In the genomic region with DNA sequence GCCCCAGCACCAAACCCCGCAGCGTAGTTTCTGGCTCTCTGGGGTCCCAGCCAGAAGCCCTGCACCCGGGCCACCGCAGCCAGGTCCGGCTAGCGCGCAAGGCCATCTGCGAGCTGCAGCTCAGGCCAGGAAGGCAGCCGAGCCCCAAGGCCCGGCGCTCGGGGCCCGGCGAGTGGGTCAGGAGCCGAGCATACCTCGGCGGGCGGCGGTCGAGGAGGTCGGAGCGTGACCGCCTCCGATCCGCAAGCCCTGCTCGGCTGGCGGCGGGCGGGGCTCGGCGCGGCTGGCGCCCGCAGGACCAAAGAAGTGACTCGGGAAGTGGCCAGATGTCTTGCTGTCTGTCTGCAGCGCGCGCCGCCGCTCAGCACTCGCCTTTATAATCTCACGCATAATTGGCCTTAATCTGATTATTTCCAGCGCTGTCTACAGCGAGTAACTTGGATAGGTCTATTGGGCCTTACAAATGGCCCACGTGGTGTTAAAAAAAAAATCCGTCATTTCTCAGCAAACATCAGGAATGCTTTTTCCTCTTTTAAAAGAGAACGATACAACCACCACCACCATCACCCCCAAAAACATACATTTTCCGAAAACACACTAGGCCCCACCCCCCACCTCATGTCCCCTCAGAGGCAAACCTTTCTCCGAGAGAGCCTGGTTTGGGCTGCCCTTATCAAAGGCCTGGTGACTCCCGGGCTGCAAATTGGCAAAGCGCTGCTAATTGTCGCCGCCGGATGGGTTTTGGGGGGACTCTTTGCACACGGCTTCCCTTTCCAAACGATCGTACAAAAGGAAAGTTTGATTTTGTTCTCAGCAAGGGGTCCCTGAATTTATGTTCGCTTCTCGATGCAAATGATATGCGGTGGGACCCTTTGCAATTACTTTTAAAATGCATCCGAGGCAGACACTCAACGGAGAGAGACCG, we compare ENCODE assay signal across 17 cellular contexts. TPM values are rescaled to one million over a fixed set of nuclear protein-coding genes. Genes with fewer than 3 reads are reported as not detected.
DNase-seq lines count a peak whose midpoint lies in the region; ATAC-seq and TF ChIP-seq lines count a peak whose summit lies in the region.
"Had no signal": no experiment of that assay in that cellular context is flagged by ENCODE, and none has a peak within 500 bp of the region (broad histone marks: within the 10 kb centered on the region; RNA-seq: fewer than 3 reads in every experiment).

A gene (minus strand): TSS at position 349 of the 925 bp plus-strand sequence. CDS start 649 bp downstream, outside the sequence.

- H3K23me2 ChIP-seq in H9 (ENCODE audit: insufficient read length, low read depth, low read length, poor library complexity, severe bottlenecking): peaks cover 26% of the 10 kb centered on the region

- peaks cover 22 to 30% of the 10 kb centered on the region in 2 experiments for H3K4me1 Mint-ChIP-seq in H9
- peaks cover 31% of the 10 kb centered on the region for H3K4me1 Mint-ChIP-seq in dendritic cell treated with granulocyte-macrophage colony-stimulating factor and Interleukin-4, amounts not matched to agents 40 ng/mL and 50 ng/mL, for 4 days (ENCODE audit: low read depth)
- H3K4me1 Mint-ChIP-seq in neural crest cell: peaks cover 17% of the 10 kb centered on the region

- H2BK15ac ChIP-seq in H9 (ENCODE audit: low read depth, low read length): no peak within 1 kb of the TSS

- peaks cover 0 to 3% of the 10 kb centered on the region in 2 experiments; a peak in 1 of 5 replicates for H3K9me3 Mint-ChIP-seq in H9
- no peaks in the 10 kb centered on the region for H3K9me3 Mint-ChIP-seq in dendritic cell treated with granulocyte-macrophage colony-stimulating factor and Interleukin-4, amounts not matched to agents 40 ng/mL and 50 ng/mL, for 4 days
- no peaks in the 10 kb centered on the region for H3K9me3 Mint-ChIP-seq in neural crest cell
- H3K9me3 Mint-ChIP-seq: activated CD8-positive, alpha-beta T cell treated with anti-CD3 and anti-CD28 coated beads for 36 hours; activated naive CD4-positive, alpha-beta T cell treated with anti-CD3 and anti-CD28 coated beads for 36 hours; mesothelial cell of epicardium had no signal

- DNase-seq in BE2C (peak; percentile 76), H9 (no peak), neural crest cell (ENCODE audit: low read depth, low spot score) (no peak), NCI-H2107 treated with DMSO at 0.1 percent for 48 hours (lab: John Stamatoyannopoulos, UW; ENCODE audit: unreplicated experiment) (no peak), GM20000 (ENCODE audit: low spot score) (no peak)
- DNase-seq: activated CD8-positive, alpha-beta T cell treated with anti-CD3 and anti-CD28 coated beads for 36 hours; activated naive CD4-positive, alpha-beta T cell treated with anti-CD3 and anti-CD28 coated beads for 36 hours; NCI-H226; T-helper 9 cell had no signal

- no peak for ATAC-seq in HG02798 (IDR thresholded peaks at IDR 0.05; ENCODE audit: poor library complexity, unreplicated experiment)
- ATAC-seq in HG03196 (IDR thresholded peaks at IDR 0.05; ENCODE audit: unreplicated experiment): no peak
- ATAC-seq: activated CD8-positive, alpha-beta T cell treated with anti-CD3 and anti-CD28 coated beads for 36 hours had no signal

- no peak within 1 kb of the TSS for H2BK5ac ChIP-seq in H9 (ENCODE audit: insufficient read length, low read length)

- no peaks in the 10 kb centered on the region for H3K79me1 ChIP-seq in H9 (ENCODE audit: insufficient read depth, low read depth, low read length, poor library complexity, severe bottlenecking)

- H3K79me2 ChIP-seq in H9 (ENCODE audit: insufficient read depth, low read length): no peaks in the 10 kb centered on the region

- no peak within 1 kb of the TSS for H4K5ac ChIP-seq in H9 (ENCODE audit: insufficient read length, low read depth, low read length)

- no peak within 1 kb of the TSS for H2AK5ac ChIP-seq in H9 (ENCODE audit: insufficient read length, low read length)

- no peak within 1 kb of the TSS for H3T11ph ChIP-seq in H9 (ENCODE audit: low read length)

- peak within 1 kb of the TSS; percentile 80 for H3K4me2 ChIP-seq in H9 (ENCODE audit: insufficient read depth, insufficient read length, low read length)

- no peak within 1 kb of the TSS for H2AFZ ChIP-seq in H9 (ENCODE audit: low read length)

- H3K27ac Mint-ChIP-seq in H9: no peak within 1 kb of the TSS
- H3K27ac Mint-ChIP-seq in dendritic cell treated with granulocyte-macrophage colony-stimulating factor and Interleukin-4, amounts not matched to agents 40 ng/mL and 50 ng/mL, for 4 days: no peak within 1 kb of the TSS
- H3K27ac Mint-ChIP-seq in neural crest cell (ENCODE audit: unreplicated experiment): no peak within 1 kb of the TSS
- H3K27ac Mint-ChIP-seq: activated CD8-positive, alpha-beta T cell treated with anti-CD3 and anti-CD28 coated beads for 36 hours; activated naive CD4-positive, alpha-beta T cell treated with anti-CD3 and anti-CD28 coated beads for 36 hours; mesothelial cell of epicardium had no signal

- no peak within 1 kb of the TSS for H2BK120ac ChIP-seq in H9 (ENCODE audit: low read depth, low read length, poor library complexity, severe bottlenecking)

- H3K9ac ChIP-seq in H9 (ENCODE audit: extremely low read depth, insufficient read length, low read length): no peak within 1 kb of the TSS

- H2BK12ac ChIP-seq in H9 (ENCODE audit: insufficient read length, low read depth, low read length): no peak within 1 kb of the TSS

- peaks cover 98% of the 10 kb centered on the region for H3K27me3 Mint-ChIP-seq in H9 (ENCODE audit: low read depth)
- H3K27me3 Mint-ChIP-seq in dendritic cell treated with granulocyte-macrophage colony-stimulating factor and Interleukin-4, amounts not matched to agents 40 ng/mL and 50 ng/mL, for 4 days: peaks cover 91% of the 10 kb centered on the region
- peaks cover 97% of the 10 kb centered on the region for H3K27me3 Mint-ChIP-seq in neural crest cell (ENCODE audit: low read depth)

- no peaks in the 10 kb centered on the region for H3K36me3 ChIP-seq in BE2C
- H3K36me3 ChIP-seq: cardiac muscle cell had no signal

- H3K36me3 Mint-ChIP-seq in H9 (ENCODE audit: insufficient read depth in 1 of 3, low read depth in 3 of 3) (no peaks in the 10 kb centered on the region; a peak in 1 of 7 replicates), neural crest cell (ENCODE audit: low read depth) (no peaks in the 10 kb centered on the region)
- H3K36me3 Mint-ChIP-seq in dendritic cell treated with granulocyte-macrophage colony-stimulating factor and Interleukin-4, amounts not matched to agents 40 ng/mL and 50 ng/mL, for 4 days (ENCODE audit: low read depth): no peaks in the 10 kb centered on the region
- H3K36me3 Mint-ChIP-seq: mesothelial cell of epicardium had no signal

- no peak within 1 kb of the TSS for H4K91ac ChIP-seq in H9 (ENCODE audit: insufficient read length, low read depth, low read length)

- H3K27me3 ChIP-seq in BE2C: peaks cover 84% of the 10 kb centered on the region
- peaks cover 55% of the 10 kb centered on the region for H3K27me3 ChIP-seq in H9 (ENCODE audit: insufficient read depth, low read length)

- no peak within 1 kb of the TSS for H3K18ac ChIP-seq in H9 (ENCODE audit: insufficient read length, low read depth, low read length)

- H3K4me3 Mint-ChIP-seq in H9: peak within 1 kb of the TSS; percentile 64 to 84
- H3K4me3 Mint-ChIP-seq in dendritic cell treated with granulocyte-macrophage colony-stimulating factor and Interleukin-4, amounts not matched to agents 40 ng/mL and 50 ng/mL, for 4 days: peak within 1 kb of the TSS; percentile 30
- H3K4me3 Mint-ChIP-seq in neural crest cell: peak within 1 kb of the TSS; percentile 78
- H3K4me3 Mint-ChIP-seq: activated CD8-positive, alpha-beta T cell treated with anti-CD3 and anti-CD28 coated beads for 36 hours; activated naive CD4-positive, alpha-beta T cell treated with anti-CD3 and anti-CD28 coated beads for 36 hours; mesothelial cell of epicardium had no signal

- H2BK20ac ChIP-seq in H9 (ENCODE audit: low read depth, low read length, poor library complexity, severe bottlenecking): no peak within 1 kb of the TSS

- H3K4me1 ChIP-seq in BE2C: peaks cover 2% of the 10 kb centered on the region; the same call in 1 of the 2 replicates
- no peaks in the 10 kb centered on the region for H3K4me1 ChIP-seq in H9 (ENCODE audit: insufficient read depth, low read length)

- TF ChIP-seq CTCF in BE2C (IDR thresholded peaks at IDR 0.05; ENCODE audit: low read depth, low read length) (no peak), H9 (conservative IDR thresholded peaks at IDR 0.05) (no peak), neural crest cell (conservative IDR thresholded peaks at IDR 0.05) (no peak), GM20000 (IDR thresholded peaks at IDR 0.05; ENCODE audit: extremely low read depth, missing control alignments) (no peak)

- H4K20me1 ChIP-seq in H9 (ENCODE audit: control insufficient read depth, insufficient read depth, insufficient read length): no peaks in the 10 kb centered on the region

- intact Hi-C loops in dendritic cell treated with granulocyte-macrophage colony-stimulating factor and Interleukin-4, amounts not matched to agents 40 ng/mL and 50 ng/mL, for 4 days (cut with micrococcal nuclease): loop anchor here (5.0 kb wide), 1 partner anchor 34 kb away; no protein-coding TSS in a partner anchor

- no peak within 1 kb of the TSS for H4K8ac ChIP-seq in H9 (replicated peaks; ENCODE audit: insufficient read length, low read depth, low read length)

- H3K4me3 ChIP-seq in BE2C (ENCODE audit: low read depth, low read length): peak within 1 kb of the TSS; percentile 62
- H3K4me3 ChIP-seq: cardiac muscle cell had no signal

- H3K9me3 ChIP-seq in BE2C: no peaks in the 10 kb centered on the region
- no peaks in the 10 kb centered on the region for H3K9me3 ChIP-seq in H9 (ENCODE audit: control insufficient read depth, low read depth, low read length)

- H3K27ac ChIP-seq in H9 (ENCODE audit: insufficient read length, low read depth, low read length): no peak within 1 kb of the TSS
- H3K27ac ChIP-seq: cardiac muscle cell had no signal

- no peak within 1 kb of the TSS for H3K14ac ChIP-seq in H9 (ENCODE audit: insufficient read depth, low read length)

- H3K4ac ChIP-seq in H9 (ENCODE audit: low read depth, low read length): no peak within 1 kb of the TSS

- no peak within 1 kb of the TSS for H3K56ac ChIP-seq in H9 (ENCODE audit: insufficient read length, low read depth, low read length)

- no CpG with 5 or more reads among the region's 63 CpGs for WGBS in H9 (ENCODE audit: extremely low coverage, insufficient read length, low lambda C conversion rate)

- no peak within 1 kb of the TSS for H3K23ac ChIP-seq in H9 (ENCODE audit: insufficient read length, low read depth, low read length)

RNA-seq across cellular contexts. Expression of the gene that starts here (rescaled TPM):
- 16.4 TPM for polyA plus RNA-seq in BE2C (2012; ENCODE audit: insufficient read depth, insufficient read length, low read depth)
- total RNA-seq in H9 (2021): not detected in 2 replicates
- total RNA-seq in neural crest cell: 0.18 and 0.19 TPM in 2 replicates
- total RNA-seq: activated CD8-positive, alpha-beta T cell treated with anti-CD3 and anti-CD28 coated beads for 36 hours; activated naive CD4-positive, alpha-beta T cell treated with anti-CD3 and anti-CD28 coated beads for 36 hours; cardiac muscle cell; mesothelial cell of epicardium; renal cortical epithelial cell; RPMI7951 had no signal
- polyA plus RNA-seq: cardiac muscle cell, CD14-positive monocyte had no signal
